ENCODE assay signal across 22 cellular contexts in genomic region chr7:50406935-50407334, GRCh38. TPM values are rescaled to one million over a fixed set of nuclear protein-coding genes. Genes with fewer than 3 reads are reported as not detected.
DNase-seq lines count a peak whose midpoint lies in the region; ATAC-seq lines count a peak whose summit lies in the region.
"Had no signal": no experiment of that assay in that cellular context is flagged by ENCODE, and none has a peak within 500 bp of the region (broad histone marks: within the 10 kb centered on the region; RNA-seq: fewer than 3 reads in every experiment).

No MANE protein-coding gene starts in this region.

- H3K27ac ChIP-seq in CD4-positive, alpha-beta memory T cell (ENCODE audit: low read depth, low read length): no peak overlapping the region
- H3K27ac ChIP-seq: 22Rv1, heart left ventricle, prostate gland, thoracic aorta had no signal

- no peaks in the 10 kb centered on the region for H3K27me3 Mint-ChIP-seq in T-helper 1 cell treated with Interleukin-12 subunit alpha and Interleukin-12 subunit beta and Interleukin-4 antibody, amounts not matched to agents 30 μg/mL and 1 μg/mL, for 36 hours (ENCODE audit: low read depth)
- H3K27me3 Mint-ChIP-seq in CD4-positive, alpha-beta memory T cell: no peaks in the 10 kb centered on the region
- H3K27me3 Mint-ChIP-seq in activated T-helper 1 cell treated with anti-CD3 and anti-CD28 coated beads, Interleukin-12 subunit alpha, Interleukin-12 subunit beta, Interleukin-2, Interleukin-4 antibody, amounts not matched to agents 30 ng/mL and 10 ng/mL and 1 ng/mL, durations not matched to agents 14 hours and 24 hours and 36 hours (ENCODE audit: insufficient read depth): no peaks in the 10 kb centered on the region
- no peaks in the 10 kb centered on the region for H3K27me3 Mint-ChIP-seq in naive B cell

- peaks cover 68% of the 10 kb centered on the region for H3K4me1 Mint-ChIP-seq in T-helper 1 cell treated with Interleukin-12 subunit alpha and Interleukin-12 subunit beta and Interleukin-4 antibody, amounts not matched to agents 30 μg/mL and 1 μg/mL, for 36 hours (ENCODE audit: low read depth)
- peaks cover 33 to 82% (median 54%) of the 10 kb centered on the region in 4 donors for H3K4me1 Mint-ChIP-seq in CD4-positive, alpha-beta memory T cell
- H3K4me1 Mint-ChIP-seq in activated T-helper 1 cell treated with anti-CD3 and anti-CD28 coated beads, Interleukin-12 subunit alpha, Interleukin-12 subunit beta, Interleukin-2, Interleukin-4 antibody, amounts not matched to agents 30 ng/mL and 10 ng/mL and 1 ng/mL, durations not matched to agents 14 hours and 24 hours and 36 hours (ENCODE audit: low read depth): peaks cover 81% of the 10 kb centered on the region
- peaks cover 88 to 100% (median 91%) of the 10 kb centered on the region in 3 donors for H3K4me1 Mint-ChIP-seq in naive B cell
- H3K4me1 Mint-ChIP-seq: endodermal cell, nephron progenitor cell had no signal

- ATAC-seq in naive B cell (ENCODE audit: low read depth in 2 of 2): no peak
- no peak for ATAC-seq in GM21447 (IDR thresholded peaks at IDR 0.05; ENCODE audit: unreplicated experiment)
- ATAC-seq: heart left ventricle had no signal

- H3K4me1 ChIP-seq in CD4-positive, alpha-beta memory T cell (ENCODE audit: insufficient read depth, low read length): peaks cover 29% of the 10 kb centered on the region
- H3K4me1 ChIP-seq: prostate gland had no signal

- peaks cover 56% of the 10 kb centered on the region for H3K36me3 Mint-ChIP-seq in T-helper 1 cell treated with Interleukin-12 subunit alpha and Interleukin-12 subunit beta and Interleukin-4 antibody, amounts not matched to agents 30 μg/mL and 1 μg/mL, for 36 hours (ENCODE audit: low read depth)
- H3K36me3 Mint-ChIP-seq in CD4-positive, alpha-beta memory T cell: peaks cover 31 to 35% of the 10 kb centered on the region in 2 donors
- H3K36me3 Mint-ChIP-seq in activated T-helper 1 cell treated with anti-CD3 and anti-CD28 coated beads, Interleukin-12 subunit alpha, Interleukin-12 subunit beta, Interleukin-2, Interleukin-4 antibody, amounts not matched to agents 30 ng/mL and 10 ng/mL and 1 ng/mL, durations not matched to agents 14 hours and 24 hours and 36 hours (ENCODE audit: low read depth): peaks cover 45% of the 10 kb centered on the region
- H3K36me3 Mint-ChIP-seq in naive B cell: peaks cover 15 to 17% of the 10 kb centered on the region in 2 donors

- H3K4me3 ChIP-seq in CD4-positive, alpha-beta memory T cell (ENCODE audit: low read length in 2 of 2): no peak overlapping the region
- H3K4me3 ChIP-seq: heart left ventricle, MG63, prostate gland, skin epidermis, thoracic aorta had no signal

- CTCF ChIA-PET in CD4-positive, alpha-beta memory T cell (lab: Charles Lee; ENCODE audit: partially characterized antibody): interaction anchor here (1.0 to 6.0 kb wide), 3 partner anchors 8 to 14 kb away, joined by 3 to 38 read pairs (median 6); no protein-coding TSS in a partner anchor

- H3K9me3 Mint-ChIP-seq in T-helper 1 cell treated with Interleukin-12 subunit alpha and Interleukin-12 subunit beta and Interleukin-4 antibody, amounts not matched to agents 30 μg/mL and 1 μg/mL, for 36 hours: no peaks in the 10 kb centered on the region
- peaks cover 0 to 9% (median 0%) of the 10 kb centered on the region in 8 donors for H3K9me3 Mint-ChIP-seq in CD4-positive, alpha-beta memory T cell
- H3K9me3 Mint-ChIP-seq in activated T-helper 1 cell treated with anti-CD3 and anti-CD28 coated beads, Interleukin-12 subunit alpha, Interleukin-12 subunit beta, Interleukin-2, Interleukin-4 antibody, amounts not matched to agents 30 ng/mL and 10 ng/mL and 1 ng/mL, durations not matched to agents 14 hours and 24 hours and 36 hours: no peaks in the 10 kb centered on the region
- H3K9me3 Mint-ChIP-seq in naive B cell: no peaks in the 10 kb centered on the region
- H3K9me3 Mint-ChIP-seq: endodermal cell, nephron progenitor cell had no signal

- peaks cover 18% of the 10 kb centered on the region for H3K36me3 ChIP-seq in CD4-positive, alpha-beta memory T cell (ENCODE audit: insufficient read depth, low read length)
- H3K36me3 ChIP-seq: MG63, prostate gland, thoracic aorta had no signal

- intact Hi-C loops in CD4-positive, alpha-beta memory T cell (cut with micrococcal nuclease): no loop called here
- intact Hi-C loops in activated T-helper 1 cell treated with anti-CD3 and anti-CD28 coated beads, Interleukin-12 subunit alpha, Interleukin-12 subunit beta, Interleukin-2, Interleukin-4 antibody, amounts not matched to agents 30 ng/mL and 10 ng/mL and 1 ng/mL, durations not matched to agents 14 hours and 24 hours and 36 hours (cut with micrococcal nuclease): no loop called here

- DNase-seq in T-helper 1 cell: no peak
- DNase-seq in CD4-positive, alpha-beta memory T cell: no peak
- DNase-seq in activated T-helper 1 cell treated with anti-CD3 and anti-CD28 coated beads, Interleukin-12 subunit alpha, Interleukin-12 subunit beta, Interleukin-2, Interleukin-4 antibody, amounts not matched to agents 30 ng/mL and 10 ng/mL and 1 ng/mL, durations not matched to agents 14 hours and 24 hours and 36 hours (ENCODE audit: low spot score): no peak
- no peak for DNase-seq in naive B cell
- no peak for DNase-seq in cerebellar cortex (ENCODE audit: low spot score)
- DNase-seq in HT-29 (ENCODE audit: low spot score): no peak
- DNase-seq: activated CD4-positive, alpha-beta T cell treated with anti-CD3 and anti-CD28 coated beads for 1 hour; aorta; C1 segment of cervical spinal cord; endodermal cell; heart left ventricle; MG63; NCI-H1436 treated with DMSO at 0.1 percent for 48 hours; NCI-H748 treated with DMSO at 0.1 percent for 48 hours; nephron progenitor cell; stimulated activated CD4-positive, alpha-beta T cell treated with anti-CD3 and anti-CD28 coated beads, Interleukin-4, amount 100 ng/mL, for 4 hours had no signal

- peak overlapping the region; percentile 32 for H3K27ac Mint-ChIP-seq in T-helper 1 cell treated with Interleukin-12 subunit alpha and Interleukin-12 subunit beta and Interleukin-4 antibody, amounts not matched to agents 30 μg/mL and 1 μg/mL, for 36 hours
- peak overlapping the region; percentile 5 to 85 (median 66) for H3K27ac Mint-ChIP-seq in CD4-positive, alpha-beta memory T cell
- peak overlapping the region; percentile 40 for H3K27ac Mint-ChIP-seq in activated T-helper 1 cell treated with anti-CD3 and anti-CD28 coated beads, Interleukin-12 subunit alpha, Interleukin-12 subunit beta, Interleukin-2, Interleukin-4 antibody, amounts not matched to agents 30 ng/mL and 10 ng/mL and 1 ng/mL, durations not matched to agents 14 hours and 24 hours and 36 hours
- peak overlapping the region; percentile 69 to 98 (median 96) for H3K27ac Mint-ChIP-seq in naive B cell
- H3K27ac Mint-ChIP-seq: endodermal cell, nephron progenitor cell had no signal

- no peak overlapping the region for H3K4me3 Mint-ChIP-seq in T-helper 1 cell treated with Interleukin-12 subunit alpha and Interleukin-12 subunit beta and Interleukin-4 antibody, amounts not matched to agents 30 μg/mL and 1 μg/mL, for 36 hours
- peak overlapping the region in 1 of 8 donors; percentile 44 for H3K4me3 Mint-ChIP-seq in CD4-positive, alpha-beta memory T cell
- no peak overlapping the region for H3K4me3 Mint-ChIP-seq in activated T-helper 1 cell treated with anti-CD3 and anti-CD28 coated beads, Interleukin-12 subunit alpha, Interleukin-12 subunit beta, Interleukin-2, Interleukin-4 antibody, amounts not matched to agents 30 ng/mL and 10 ng/mL and 1 ng/mL, durations not matched to agents 14 hours and 24 hours and 36 hours
- peak overlapping the region in 7 of 8 donors; percentile 16 to 90 (median 68) for H3K4me3 Mint-ChIP-seq in naive B cell
- H3K4me3 Mint-ChIP-seq: endodermal cell, nephron progenitor cell had no signal

- POLR2A ChIA-PET in CD4-positive, alpha-beta memory T cell (lab: Charles Lee; ENCODE audit: partially characterized antibody): interaction anchor here (0.5 to 3.2 kb wide), 6 partner anchors 9 to 180 kb away, joined by 3 to 14 read pairs (median 4); no protein-coding TSS in a partner anchor

- no peaks in the 10 kb centered on the region for H3K9me3 ChIP-seq in CD4-positive, alpha-beta memory T cell (ENCODE audit: control insufficient read depth in 1 of 2, low read length in 2 of 2)
- H3K9me3 ChIP-seq: heart left ventricle, MG63, prostate gland, thoracic aorta had no signal

- H3K27me3 ChIP-seq in CD4-positive, alpha-beta memory T cell (ENCODE audit: insufficient read depth, low read length): no peaks in the 10 kb centered on the region
- H3K27me3 ChIP-seq: MG63 had no signal

RNA-seq across cellular contexts. Expression of gene FIGNL1, which starts 43.2 kb away (rescaled TPM):
- total RNA-seq in CD4-positive, alpha-beta memory T cell: 10 to 100 TPM; 16.2 to 17.1 TPM
- polyA plus RNA-seq in CD4-positive, alpha-beta memory T cell: 10 to 100 TPM in 1 of 2 donors, 1 to 10 TPM in 1; 4.8 to 12.1 TPM
- total RNA-seq in activated T-helper 1 cell treated with anti-CD3 and anti-CD28 coated beads, Interleukin-12 subunit alpha, Interleukin-12 subunit beta, Interleukin-2, Interleukin-4 antibody, amounts not matched to agents 30 ng/mL and 10 ng/mL and 1 ng/mL, durations not matched to agents 14 hours and 24 hours and 36 hours: 41.6 and 45.4 TPM in 2 replicates
- polyA plus RNA-seq in naive B cell (ENCODE audit: low read depth in 6 of 6): 10 to 100 TPM in 5 of 6 donors, 1 to 10 TPM in 1; 4.8 to 26.2 (median 18.2) TPM
- total RNA-seq in HT-29 (2014; rRNA removed; shearing (Covaris generic)): 14.7 and 15.4 TPM in 2 replicates

Comparison
In these comparisons a context has a peak if more than half of its experiments do, and no peak if none do; other contexts are left out.
1. H3K27ac Mint-ChIP-seq: peak in every context shown above with its lines; median percentile 96 in naive B cell; 66 in CD4-positive, alpha-beta memory T cell; 40 in activated T-helper 1 cell treated with anti-CD3 and anti-CD28 coated beads, Interleukin-12 subunit alpha, Interleukin-12 subunit beta, Interleukin-2, Interleukin-4 antibody, amounts not matched to agents 30 ng/mL and 10 ng/mL and 1 ng/mL, durations not matched to agents 14 hours and 24 hours and 36 hours; 32 in T-helper 1 cell treated with Interleukin-12 subunit alpha and Interleukin-12 subunit beta and Interleukin-4 antibody, amounts not matched to agents 30 μg/mL and 1 μg/mL, for 36 hours.
2. H3K4me3 Mint-ChIP-seq: peak in naive B cell (7 of 8); none in T-helper 1 cell treated with Interleukin-12 subunit alpha and Interleukin-12 subunit beta and Interleukin-4 antibody, amounts not matched to agents 30 μg/mL and 1 μg/mL, for 36 hours (single experiment) and activated T-helper 1 cell treated with anti-CD3 and anti-CD28 coated beads, Interleukin-12 subunit alpha, Interleukin-12 subunit beta, Interleukin-2, Interleukin-4 antibody, amounts not matched to agents 30 ng/mL and 10 ng/mL and 1 ng/mL, durations not matched to agents 14 hours and 24 hours and 36 hours (single experiment).